In the genomic region with DNA sequence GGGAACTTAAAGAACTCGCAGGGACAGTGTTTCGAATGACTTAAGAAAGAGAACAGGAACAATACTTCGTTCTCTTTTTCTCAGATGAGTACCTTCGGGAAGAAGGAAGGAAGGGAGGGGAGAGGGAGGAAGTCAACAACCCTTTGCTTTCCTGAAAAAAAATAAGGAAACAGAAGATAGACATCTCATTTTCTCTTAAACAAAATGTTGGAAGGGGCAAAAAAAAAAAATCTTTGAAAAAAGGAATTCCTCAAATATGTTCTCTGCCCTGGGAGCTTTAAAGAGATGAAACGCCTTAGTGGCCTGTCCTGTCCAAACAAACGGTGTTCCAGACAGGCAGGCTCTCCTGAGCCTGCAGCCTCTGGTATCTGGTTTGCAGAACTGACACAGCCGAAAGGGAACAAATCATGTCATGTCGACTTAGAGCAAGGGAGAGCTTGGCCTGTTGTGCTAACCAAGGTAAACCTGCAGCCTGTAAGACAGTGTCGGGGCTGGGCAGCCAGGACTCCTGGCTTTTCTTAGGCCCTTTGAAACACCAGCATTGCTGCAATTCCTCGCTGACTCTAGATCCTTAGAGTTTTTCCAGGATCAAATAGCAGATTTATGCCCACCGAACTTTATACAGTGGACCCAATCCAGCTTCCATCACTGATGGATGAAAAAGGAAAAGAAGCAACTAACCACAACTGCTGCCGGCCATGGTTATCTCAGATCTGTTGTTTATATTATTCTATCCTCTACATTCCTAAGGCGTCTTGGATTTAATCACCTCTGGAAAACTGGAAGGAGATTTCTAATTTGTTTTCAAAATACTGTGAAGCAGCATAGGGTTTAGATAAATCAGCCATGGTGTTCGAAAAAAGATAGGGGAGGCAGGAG, we compare ENCODE assay signal across 13 cellular contexts. TPM values are rescaled to one million over a fixed set of nuclear protein-coding genes. Genes with fewer than 3 reads are reported as not detected.
DNase-seq lines count a peak whose midpoint lies in the region; ATAC-seq, FAIRE-seq and TF ChIP-seq lines count a peak whose summit lies in the region.
"Had no signal": no experiment of that assay in that cellular context is flagged by ENCODE, and none has a peak within 500 bp of the region (broad histone marks: within the 10 kb centered on the region; RNA-seq: fewer than 3 reads in every experiment).

A gene with protein sequence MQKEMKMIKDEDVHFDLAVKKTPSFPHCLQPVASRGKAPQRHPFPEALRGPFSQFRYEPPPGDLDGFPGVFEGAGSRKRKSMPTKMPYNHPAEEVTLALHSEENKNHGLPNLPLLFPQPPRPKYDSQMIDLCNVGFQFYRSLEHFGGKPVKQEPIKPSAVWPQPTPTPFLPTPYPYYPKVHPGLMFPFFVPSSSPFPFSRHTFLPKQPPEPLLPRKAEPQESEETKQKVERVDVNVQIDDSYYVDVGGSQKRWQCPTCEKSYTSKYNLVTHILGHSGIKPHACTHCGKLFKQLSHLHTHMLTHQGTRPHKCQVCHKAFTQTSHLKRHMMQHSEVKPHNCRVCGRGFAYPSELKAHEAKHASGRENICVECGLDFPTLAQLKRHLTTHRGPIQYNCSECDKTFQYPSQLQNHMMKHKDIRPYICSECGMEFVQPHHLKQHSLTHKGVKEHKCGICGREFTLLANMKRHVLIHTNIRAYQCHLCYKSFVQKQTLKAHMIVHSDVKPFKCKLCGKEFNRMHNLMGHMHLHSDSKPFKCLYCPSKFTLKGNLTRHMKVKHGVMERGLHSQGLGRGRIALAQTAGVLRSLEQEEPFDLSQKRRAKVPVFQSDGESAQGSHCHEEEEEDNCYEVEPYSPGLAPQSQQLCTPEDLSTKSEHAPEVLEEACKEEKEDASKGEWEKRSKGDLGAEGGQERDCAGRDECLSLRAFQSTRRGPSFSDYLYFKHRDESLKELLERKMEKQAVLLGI (minus strand): TSS at position 51 of the 879 bp plus-strand sequence. CDS start 45,914 bp downstream, outside the sequence.

- in situ Hi-C loops in gastrocnemius medialis (cut with MboI; ENCODE audit: low sequenced_read_pairs in 4 of 4) = no loop called here

- H3K4me3 Mint-ChIP-seq in activated B cell treated with CpG ODN at 0.5 μM for 24 hours = peak within 1 kb of the TSS; percentile 3
- H3K4me3 Mint-ChIP-seq: activated T-helper 17 cell treated with anti-CD3 and anti-CD28 coated beads, Interleukin-2, amount 50 U/mL, for 72 hours; CD4-positive, CD25-positive, alpha-beta regulatory T cell had no signal

- H3K4me3 ChIP-seq in kidney (ENCODE audit: low read length in 2 of 2) (peak within 1 kb of the TSS; percentile 15 to 35), gastrocnemius medialis (peak within 1 kb of the TSS; percentile 18 to 45 (median 28))

- H3K27me3 Mint-ChIP-seq in activated B cell treated with CpG ODN at 0.5 μM for 24 hours = peaks cover 4% of the 10 kb centered on the region

- no peak for FAIRE-seq in kidney (lab: Jason Lieb, UNC)

- H3K27me3 ChIP-seq in gastrocnemius medialis = no peaks in the 10 kb centered on the region

- POLR2A ChIA-PET in activated B cell treated with CpG ODN at 0.5 μM for 24 hours (lab: Charles Lee) (no interaction called here), HEK293T (lab: Yijun Ruan, JAX) (no interaction called here)

- peak within 1 kb of the TSS; percentile 50 for H3K27ac Mint-ChIP-seq in activated B cell treated with CpG ODN at 0.5 μM for 24 hours
- H3K27ac Mint-ChIP-seq: activated T-helper 17 cell treated with anti-CD3 and anti-CD28 coated beads, Interleukin-2, amount 50 U/mL, for 72 hours had no signal

- H3K36me3 Mint-ChIP-seq in activated B cell treated with CpG ODN at 0.5 μM for 24 hours (ENCODE audit: low read depth) = no peaks in the 10 kb centered on the region
- H3K36me3 Mint-ChIP-seq: CD4-positive, CD25-positive, alpha-beta regulatory T cell had no signal

- H3K27ac ChIP-seq in kidney (ENCODE audit: low read depth in 2 of 2, low read length in 2 of 2) (peak within 1 kb of the TSS in 1 of 2 donors; percentile 25), gastrocnemius medialis (peak within 1 kb of the TSS; percentile 67 to 82 (median 76))

- TF ChIP-seq CTCF in activated B cell treated with CpG ODN at 0.5 μM for 24 hours (IDR thresholded peaks at IDR 0.05) (no peak), kidney (IDR thresholded peaks at IDR 0.05; ENCODE audit: borderline replicate concordance, extremely low read depth, insufficient read depth) (no peak), gastrocnemius medialis (IDR thresholded peaks at IDR 0.05 in 4 of 5, conservative IDR thresholded peaks at IDR 0.05 in 1 of 5) (no peak)

- no peak for ATAC-seq in activated B cell treated with CpG ODN at 0.5 μM for 24 hours (ENCODE audit: low read depth)
- ATAC-seq in gastrocnemius medialis = no peak
- no peak for ATAC-seq in GM18519 (IDR thresholded peaks at IDR 0.05; ENCODE audit: low FRiP score, unreplicated experiment)
- ATAC-seq: activated T-helper 17 cell treated with anti-CD3 and anti-CD28 coated beads, Interleukin-2, amount 50 U/mL, for 72 hours; HCT116 had no signal

- CTCF ChIA-PET in activated B cell treated with CpG ODN at 0.5 μM for 24 hours (lab: Charles Lee) (interaction anchor here (1.1 to 2.3 kb wide), 2 partner anchors 10 to 16 kb away, joined by 3 to 7 read pairs; no protein-coding TSS in a partner anchor), HEK293T (lab: Yijun Ruan, JAX) (no interaction called here)

- intact Hi-C loops in activated B cell treated with CpG ODN at 0.5 μM for 24 hours (cut with micrococcal nuclease) = no loop called here
- intact Hi-C loops in kidney (cut with DNase I) = no loop called here
- intact Hi-C loops in gastrocnemius medialis (cut with DNase I; ENCODE audit: low total_unique reads) = loop anchor here (5.0 kb wide), 2 partner anchors 115 to 130 kb away; no protein-coding TSS in a partner anchor

- H3K9me3 Mint-ChIP-seq in activated B cell treated with CpG ODN at 0.5 μM for 24 hours = no peaks in the 10 kb centered on the region
- H3K9me3 Mint-ChIP-seq: activated T-helper 17 cell treated with anti-CD3 and anti-CD28 coated beads, Interleukin-2, amount 50 U/mL, for 72 hours; CD4-positive, CD25-positive, alpha-beta regulatory T cell had no signal

- H3K4me1 Mint-ChIP-seq in activated B cell treated with CpG ODN at 0.5 μM for 24 hours = peaks cover 32% of the 10 kb centered on the region
- H3K4me1 Mint-ChIP-seq: activated T-helper 17 cell treated with anti-CD3 and anti-CD28 coated beads, Interleukin-2, amount 50 U/mL, for 72 hours; CD4-positive, CD25-positive, alpha-beta regulatory T cell had no signal

- H3K9me3 ChIP-seq in kidney (ENCODE audit: control insufficient read depth in 1 of 2, low read length in 2 of 2) = no peaks in the 10 kb centered on the region
- H3K9me3 ChIP-seq in gastrocnemius medialis = no peaks in the 10 kb centered on the region

- DNase-seq in ELR (ENCODE audit: low read depth) (peak; percentile 61), activated B cell treated with CpG ODN at 0.5 μM for 24 hours (no peak), kidney (no peak), gastrocnemius medialis (no peak), HK-2 (ENCODE audit: unreplicated experiment) (no peak), HEK293T (ENCODE audit: extremely low spot score) (no peak)
- DNase-seq in stimulated activated naive CD4-positive, alpha-beta T cell (lab: John Stamatoyannopoulos, UW) = no peak
- DNase-seq: CD4-positive, CD25-positive, alpha-beta regulatory T cell; foreskin fibroblast had no signal

- no peaks in the 10 kb centered on the region for H3K36me3 ChIP-seq in kidney (ENCODE audit: control insufficient read depth in 1 of 2, insufficient read depth in 2 of 2, low read length in 2 of 2)
- no peaks in the 10 kb centered on the region for H3K36me3 ChIP-seq in gastrocnemius medialis

- no peaks in the 10 kb centered on the region for H3K4me1 ChIP-seq in kidney (ENCODE audit: control insufficient read depth in 1 of 2, insufficient read depth in 1 of 2, low read depth in 1 of 2, low read length in 2 of 2)
- peaks cover 60 to 90% of the 10 kb centered on the region in 2 donors for H3K4me1 ChIP-seq in gastrocnemius medialis

- TF ChIP-seq POLR2A in gastrocnemius medialis (IDR thresholded peaks at IDR 0.05) = no peak

- no peak within 1 kb of the TSS for H3K9ac ChIP-seq in kidney (ENCODE audit: low read length in 2 of 2)

TF ChIP-seq in HEK293T, 16 proteins besides CTCF, POLR2A, EP300 and RAD21:
- TF ChIP-seq LEF1 (IDR thresholded peaks at IDR 0.05; ENCODE audit: borderline replicate concordance) = no peak
- TF ChIP-seq ARNT (IDR thresholded peaks at IDR 0.05) = no peak
- no peak for TF ChIP-seq FOXM1 (IDR thresholded peaks at IDR 0.05; ENCODE audit: borderline replicate concordance)
TF ChIP-seq in HEK293T: peak in this region for 0.

RNA-seq across cellular contexts. Expression of the gene that starts here (rescaled TPM):
- not detected in 2 replicates for total RNA-seq in activated B cell treated with CpG ODN at 0.5 μM for 24 hours
- 8.1 TPM for total RNA-seq in kidney
- polyA plus RNA-seq in kidney (ENCODE audit: insufficient read depth, low read depth, low replicate concordance) = 0.22 TPM
- total RNA-seq in gastrocnemius medialis = 1 to 10 TPM; 2.0 to 5.8 (median 3.0) TPM
- total RNA-seq: activated T-helper 17 cell treated with anti-CD3 and anti-CD28 coated beads, Interleukin-2, amount 50 U/mL, for 72 hours; CD4-positive, CD25-positive, alpha-beta regulatory T cell; NCI-H460 had no signal
- polyA plus RNA-seq: CD4-positive, CD25-positive, alpha-beta regulatory T cell had no signal
